In genomic region chr2:196277002-196277401, GRCh38 we compare ENCODE assay signal across 8 cellular contexts.
DNase-seq lines count a peak whose midpoint lies in the region; ATAC-seq lines count a peak whose summit lies in the region.

No MANE protein-coding gene starts in this region.

- CTCF ChIA-PET in activated CD4-positive, alpha-beta T cell treated with anti-CD3 and anti-CD28 coated beads, Interleukin-2, amount 10 ng/mL, durations not matched to agents 7 days and 5 days (lab: Charles Lee) = interaction anchor here (0.6 to 2.9 kb wide), 30 partner anchors 11 to 1356 kb away, joined by 3 to 16 read pairs (median 4); no protein-coding TSS in a partner anchor

- POLR2A ChIA-PET in activated CD4-positive, alpha-beta T cell treated with anti-CD3 and anti-CD28 coated beads, Interleukin-2, amount 10 ng/mL, durations not matched to agents 7 days and 5 days (lab: Charles Lee) = interaction anchor here (0.6 to 1.0 kb wide), 3 partner anchors 101 to 118 kb away, joined by 3 to 4 read pairs (median 3); no protein-coding TSS in a partner anchor

- peak overlapping the region; percentile 21 for H3K27ac Mint-ChIP-seq in activated CD4-positive, alpha-beta T cell treated with anti-CD3 and anti-CD28 coated beads, Interleukin-2, amount 10 ng/mL, durations not matched to agents 7 days and 5 days

- H3K36me3 ChIP-seq in iPS DF 6.9 (ENCODE audit: control insufficient read depth, insufficient read depth, low read length) (no peaks in the 10 kb centered on the region), aorta (ENCODE audit: control insufficient read depth in 1 of 2, insufficient read depth in 2 of 2, low read length in 1 of 2) (no peaks in the 10 kb centered on the region)

- peaks cover 5% of the 10 kb centered on the region for H3K36me3 Mint-ChIP-seq in activated CD4-positive, alpha-beta T cell treated with anti-CD3 and anti-CD28 coated beads, Interleukin-2, amount 10 ng/mL, durations not matched to agents 7 days and 5 days (ENCODE audit: low read depth)

- peak; percentile 50 for ATAC-seq in HG03135 (IDR thresholded peaks at IDR 0.05; ENCODE audit: unreplicated experiment)
- ATAC-seq in aorta (ENCODE audit: low FRiP score) = peak; percentile 63
- ATAC-seq in GM18909 (IDR thresholded peaks at IDR 0.05; ENCODE audit: poor library complexity, unreplicated experiment) = no peak
- no peak for ATAC-seq in GM21737 (IDR thresholded peaks at IDR 0.05; ENCODE audit: unreplicated experiment)

- H3K4me3 ChIP-seq in iPS DF 6.9 (ENCODE audit: low read length) (no peak overlapping the region), aorta (ENCODE audit: low read length in 2 of 2) (no peak overlapping the region)

- no peaks in the 10 kb centered on the region for H3K9me3 ChIP-seq in iPS DF 6.9 (ENCODE audit: control insufficient read depth, insufficient read depth, low read length)
- no peaks in the 10 kb centered on the region for H3K9me3 ChIP-seq in aorta (ENCODE audit: control insufficient read depth, low read length)

- no CpG with 5 or more reads among the region's 2 CpGs for WGBS in iPS DF 6.9 (ENCODE audit: insufficient coverage, insufficient read length)
- WGBS in aorta, 2 donors = 47 to 57% methylated on average over 2 of the region's 2 CpGs

- H3K27me3 ChIP-seq in iPS DF 6.9 (ENCODE audit: control insufficient read depth, insufficient read depth, low read length) (no peaks in the 10 kb centered on the region), aorta (ENCODE audit: control insufficient read depth in 1 of 2, insufficient read depth in 2 of 2, low read length in 1 of 2) (no peaks in the 10 kb centered on the region)

- H3K27ac ChIP-seq in iPS DF 6.9 (ENCODE audit: low read length) = no peak overlapping the region
- H3K27ac ChIP-seq in aorta (ENCODE audit: low read depth in 1 of 2, low read length in 2 of 2) = no peak overlapping the region

- peaks cover 49% of the 10 kb centered on the region for H3K4me1 Mint-ChIP-seq in activated CD4-positive, alpha-beta T cell treated with anti-CD3 and anti-CD28 coated beads, Interleukin-2, amount 10 ng/mL, durations not matched to agents 7 days and 5 days

- intact Hi-C loops in aorta (cut with DNase I) = no loop called here

- H3K4me3 Mint-ChIP-seq in activated CD4-positive, alpha-beta T cell treated with anti-CD3 and anti-CD28 coated beads, Interleukin-2, amount 10 ng/mL, durations not matched to agents 7 days and 5 days = peak overlapping the region; percentile 22

- peaks cover 7% of the 10 kb centered on the region for H3K9me3 Mint-ChIP-seq in activated CD4-positive, alpha-beta T cell treated with anti-CD3 and anti-CD28 coated beads, Interleukin-2, amount 10 ng/mL, durations not matched to agents 7 days and 5 days

- H3K4me1 ChIP-seq in iPS DF 6.9 (ENCODE audit: control insufficient read depth, insufficient read depth, low read length) (no peaks in the 10 kb centered on the region), aorta (ENCODE audit: control insufficient read depth in 1 of 2, insufficient read depth in 2 of 2, low read length in 2 of 2) (no peaks in the 10 kb centered on the region)

- DNase-seq in ELR (ENCODE audit: low read depth) (peak; percentile 73), iPS DF 6.9 (ENCODE audit: low read depth, low spot score) (peak; percentile 5), aorta (no peak), cerebellar cortex (ENCODE audit: low spot score) (no peak)
- DNase-seq in activated CD4-positive, alpha-beta T cell treated with anti-CD3 and anti-CD28 coated beads, Interleukin-2, amount 10 ng/mL, durations not matched to agents 7 days and 5 days = peak; percentile 55

- no peaks in the 10 kb centered on the region for H3K27me3 Mint-ChIP-seq in activated CD4-positive, alpha-beta T cell treated with anti-CD3 and anti-CD28 coated beads, Interleukin-2, amount 10 ng/mL, durations not matched to agents 7 days and 5 days

Comparison
In these comparisons a context has a peak if more than half of its experiments do, and no peak if none do; other contexts are left out.
1. DNase-seq: peak in ELR (single experiment), activated CD4-positive, alpha-beta T cell treated with anti-CD3 and anti-CD28 coated beads, Interleukin-2, amount 10 ng/mL, durations not matched to agents 7 days and 5 days (single experiment) and iPS DF 6.9 (single experiment); none in aorta (0 of 2) and cerebellar cortex (single experiment).
2. ATAC-seq: peak in HG03135 (single experiment) and aorta (single experiment); none in GM18909 (single experiment) and GM21737 (single experiment).